8 cellular contexts compared by ENCODE assay signal in the genomic region with DNA sequence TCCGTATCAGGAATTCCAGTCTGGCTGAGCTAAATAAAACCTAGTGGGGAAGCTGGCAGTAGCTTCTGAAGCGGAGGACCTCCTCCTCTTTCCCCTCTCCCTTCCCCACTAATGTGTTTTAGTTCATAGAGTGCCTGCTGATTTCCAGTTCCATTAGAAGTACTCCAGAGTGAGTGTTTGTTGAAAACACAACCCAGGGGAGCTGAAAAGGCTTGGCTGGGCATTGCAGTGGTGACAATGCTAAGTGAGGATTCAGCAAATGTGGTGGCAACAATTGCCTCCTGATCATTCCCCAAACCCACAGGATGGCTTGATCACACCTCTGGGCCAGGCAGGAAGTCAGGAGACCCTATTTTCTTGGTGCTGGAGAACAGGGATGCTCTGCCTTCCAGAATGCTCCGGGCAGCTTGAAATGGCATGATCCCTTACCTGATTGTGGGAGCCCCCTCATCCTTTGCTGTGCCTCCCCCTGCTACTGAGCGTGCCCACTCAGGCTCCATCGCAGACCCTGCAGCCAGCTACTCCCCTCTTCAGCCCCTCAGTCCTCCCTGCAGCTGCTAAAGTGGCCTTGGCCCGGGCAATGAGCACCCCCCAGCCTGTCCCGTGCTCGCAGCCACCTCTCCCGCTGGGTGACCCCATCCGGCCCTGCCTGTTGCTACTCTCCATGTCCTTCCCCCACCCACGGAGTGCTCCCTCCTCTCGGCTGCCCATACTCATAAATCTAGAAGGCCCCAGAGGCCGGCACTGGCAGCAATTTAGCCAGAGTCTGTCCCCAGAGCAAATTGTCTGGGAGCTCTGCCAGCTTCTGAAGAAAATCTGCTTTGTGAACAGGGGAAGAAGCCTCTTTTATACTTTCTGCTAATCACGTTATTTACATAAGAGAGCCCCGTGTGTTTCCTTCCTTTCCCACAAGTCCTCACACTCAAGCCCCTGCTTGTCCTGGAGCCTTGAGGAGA.
A peak's percentile ranks its signal among the peaks of the same experiment; 100 is the strongest.
DNase-seq lines count a peak whose midpoint lies in the region; ATAC-seq and TF ChIP-seq lines count a peak whose summit lies in the region.

No MANE protein-coding gene starts in this region.

- ATAC-seq in stimulated activated effector memory CD8-positive, alpha-beta T cell treated with anti-CD3 and anti-CD28 coated beads, Interleukin-12 subunit alpha, Interleukin-12 subunit beta, amount 100 ng/mL, for 72 hours = no peak

- peaks cover 1% of the 10 kb centered on the region; the same call in 1 of the 2 replicates for H3K27me3 Mint-ChIP-seq in HFFc6 (ENCODE audit: insufficient read depth)
- peaks cover 17% of the 10 kb centered on the region for H3K27me3 Mint-ChIP-seq in activated naive CD4-positive, alpha-beta T cell treated with anti-CD3 and anti-CD28 coated beads, Interleukin-2, amount 10 ng/mL, durations not matched to agents 7 days and 5 days

- H3K4me3 Mint-ChIP-seq in HFFc6 = peak overlapping the region; percentile 27
- H3K4me3 Mint-ChIP-seq in stimulated activated effector memory CD8-positive, alpha-beta T cell treated with anti-CD3 and anti-CD28 coated beads, Interleukin-12 subunit alpha, Interleukin-12 subunit beta, amount 100 ng/mL, for 72 hours = no peak overlapping the region
- H3K4me3 Mint-ChIP-seq in activated naive CD4-positive, alpha-beta T cell treated with anti-CD3 and anti-CD28 coated beads, Interleukin-2, amount 10 ng/mL, durations not matched to agents 7 days and 5 days = no peak overlapping the region

- peak overlapping the region; percentile 83 for H3K27ac Mint-ChIP-seq in HFFc6
- H3K27ac Mint-ChIP-seq in stimulated activated effector memory CD8-positive, alpha-beta T cell treated with anti-CD3 and anti-CD28 coated beads, Interleukin-12 subunit alpha, Interleukin-12 subunit beta, amount 100 ng/mL, for 72 hours = no peak overlapping the region
- no peak overlapping the region for H3K27ac Mint-ChIP-seq in activated naive CD4-positive, alpha-beta T cell treated with anti-CD3 and anti-CD28 coated beads, Interleukin-2, amount 10 ng/mL, durations not matched to agents 7 days and 5 days

- CTCF ChIA-PET in activated naive CD4-positive, alpha-beta T cell treated with anti-CD3 and anti-CD28 coated beads, Interleukin-2, amount 10 ng/mL, durations not matched to agents 7 days and 5 days (lab: Charles Lee) = interaction anchor here (1.5 kb wide), 1 partner anchor 9 kb away, joined by 4 read pairs; no protein-coding TSS in a partner anchor

- DNase-seq in HFFc6 (peak; percentile 52), anterior cingulate cortex (lab: John Stamatoyannopoulos, UW) (peak in 56 of 58 donors; percentile 10 to 90 (median 68)), inferior parietal cortex (ENCODE audit: extremely low spot score) (peak; percentile 74), substantia nigra (lab: John Stamatoyannopoulos, UW) (peak in 48 of 49 donors; percentile 4 to 83 (median 60)), SIG-M5 (lab: John Stamatoyannopoulos, UW) (no peak), GM19240 (ENCODE audit: insufficient read length, low spot score) (no peak)
- DNase-seq in stimulated activated effector memory CD8-positive, alpha-beta T cell treated with anti-CD3 and anti-CD28 coated beads, Interleukin-12 subunit alpha, Interleukin-12 subunit beta, amount 100 ng/mL, for 72 hours (ENCODE audit: low spot score in 2 of 2) = no peak
- no peak for DNase-seq in activated naive CD4-positive, alpha-beta T cell treated with anti-CD3 and anti-CD28 coated beads, Interleukin-2, amount 10 ng/mL, durations not matched to agents 7 days and 5 days

- peaks cover 11% of the 10 kb centered on the region for H3K36me3 Mint-ChIP-seq in HFFc6 (ENCODE audit: low read depth)
- no peaks in the 10 kb centered on the region for H3K36me3 Mint-ChIP-seq in stimulated activated effector memory CD8-positive, alpha-beta T cell treated with anti-CD3 and anti-CD28 coated beads, Interleukin-12 subunit alpha, Interleukin-12 subunit beta, amount 100 ng/mL, for 72 hours
- H3K36me3 Mint-ChIP-seq in activated naive CD4-positive, alpha-beta T cell treated with anti-CD3 and anti-CD28 coated beads, Interleukin-2, amount 10 ng/mL, durations not matched to agents 7 days and 5 days = no peaks in the 10 kb centered on the region

- peaks cover 2% of the 10 kb centered on the region; the same call in 1 of the 2 replicates for H3K9me3 Mint-ChIP-seq in HFFc6
- H3K9me3 Mint-ChIP-seq in stimulated activated effector memory CD8-positive, alpha-beta T cell treated with anti-CD3 and anti-CD28 coated beads, Interleukin-12 subunit alpha, Interleukin-12 subunit beta, amount 100 ng/mL, for 72 hours = no peaks in the 10 kb centered on the region
- H3K9me3 Mint-ChIP-seq in activated naive CD4-positive, alpha-beta T cell treated with anti-CD3 and anti-CD28 coated beads, Interleukin-2, amount 10 ng/mL, durations not matched to agents 7 days and 5 days = no peaks in the 10 kb centered on the region

- no peak for TF ChIP-seq CTCF in HFFc6 (IDR thresholded peaks at IDR 0.05)

- H3K4me1 Mint-ChIP-seq in HFFc6 (ENCODE audit: low read depth) = peaks cover 43% of the 10 kb centered on the region
- no peaks in the 10 kb centered on the region for H3K4me1 Mint-ChIP-seq in stimulated activated effector memory CD8-positive, alpha-beta T cell treated with anti-CD3 and anti-CD28 coated beads, Interleukin-12 subunit alpha, Interleukin-12 subunit beta, amount 100 ng/mL, for 72 hours
- no peaks in the 10 kb centered on the region for H3K4me1 Mint-ChIP-seq in activated naive CD4-positive, alpha-beta T cell treated with anti-CD3 and anti-CD28 coated beads, Interleukin-2, amount 10 ng/mL, durations not matched to agents 7 days and 5 days

- H3K27ac ChIP-seq in substantia nigra (ENCODE audit: low read depth, low read length, poor library complexity, severe bottlenecking) = peak overlapping the region; percentile 22

Comparison
In these comparisons a context has a peak if more than half of its experiments do, and no peak if none do; other contexts are left out.
1. DNase-seq: peak in HFFc6 (single experiment), anterior cingulate cortex (56 of 58), inferior parietal cortex (single experiment) and substantia nigra (48 of 49); none in stimulated activated effector memory CD8-positive, alpha-beta T cell treated with anti-CD3 and anti-CD28 coated beads, Interleukin-12 subunit alpha, Interleukin-12 subunit beta, amount 100 ng/mL, for 72 hours (0 of 2), SIG-M5 (single experiment), activated naive CD4-positive, alpha-beta T cell treated with anti-CD3 and anti-CD28 coated beads, Interleukin-2, amount 10 ng/mL, durations not matched to agents 7 days and 5 days (single experiment) and GM19240 (single experiment).